Comparison of ENCODE assay signal across 16 cellular contexts in genomic region chr4:144666539-144667175, GRCh38. TPM values are rescaled to one million over a fixed set of nuclear protein-coding genes. Genes with fewer than 3 reads are reported as not detected.
DNase-seq lines count a peak whose midpoint lies in the region; ATAC-seq, FAIRE-seq and TF ChIP-seq lines count a peak whose summit lies in the region.
"Had no signal": no experiment of that assay in that cellular context is flagged by ENCODE, and none has a peak within 500 bp of the region (broad histone marks: within the 10 kb centered on the region; RNA-seq: fewer than 3 reads in every experiment).

No MANE protein-coding gene starts in this region.

- TF ChIP-seq CTCF in bronchial epithelial cell (IDR thresholded peaks at IDR 0.05; ENCODE audit: insufficient read depth, low read length, severe bottlenecking): no peak

- no peaks in the 10 kb centered on the region for H3K27me3 ChIP-seq in bronchial epithelial cell (ENCODE audit: control insufficient read depth, insufficient read depth, low read length)
- H3K27me3 ChIP-seq: neutrophil had no signal

- FAIRE-seq in bronchial epithelial cell (lab: Jason Lieb, UNC): no peak

- H3K4me3 ChIP-seq in bronchial epithelial cell (ENCODE audit: low read depth, low read length): no peak overlapping the region
- H3K4me3 ChIP-seq: lower lobe of right lung had no signal

- intact Hi-C loops in left colon (cut with DNase I, micrococcal nuclease): no loop called here

- in situ Hi-C loops in ACHN (cut with HindIII; ENCODE audit: low pct_ligation_motif_present, low pct_unique_long_range_greater_than_20kb, low sequenced_read_pairs): no loop called here

- peak; percentile 50 for ATAC-seq in left colon
- ATAC-seq in HG03521 (IDR thresholded peaks at IDR 0.05; ENCODE audit: unreplicated experiment): no peak
- ATAC-seq: lower lobe of right lung had no signal

- no peaks in the 10 kb centered on the region for H3K36me3 ChIP-seq in bronchial epithelial cell (ENCODE audit: control insufficient read depth, insufficient read depth, low read length)
- H3K36me3 ChIP-seq: lower lobe of right lung, neutrophil had no signal

- DNase-seq in ACHN (peak; percentile 18), HT1080 (ENCODE audit: low read depth) (peak; percentile 73), bronchial epithelial cell (ENCODE audit: low read depth) (peak; percentile 38), left colon (no peak), dedifferentiated amniotic fluid mesenchymal stem cell (ENCODE audit: extremely low spot score) (no peak)
- no peak for DNase-seq in stimulated activated naive CD4-positive, alpha-beta T cell treated with Interleukin-2 at 50 U/mL for 16 hours (lab: John Stamatoyannopoulos, UW)
- DNase-seq in stimulated activated CD4-positive, alpha-beta T cell treated with anti-CD3 and anti-CD28 coated beads, Interleukin-4, amount 100 ng/mL, for 24 hours: no peak
- DNase-seq: amniotic stem cell; effector CD4-positive, alpha-beta T cell; lower lobe of right lung; NCI-H2171 treated with DMSO at 0.1 percent for 48 hours; OCI-M1; stimulated activated CD4-positive, alpha-beta T cell treated with anti-CD3 and anti-CD28 coated beads, Interleukin-12 subunit alpha, Interleukin-12 subunit beta, amount 100 ng/mL, for 4 hours had no signal

RNA-seq across cellular contexts. Expression of gene HHIP, which starts 20.7 kb away (rescaled TPM):
- total RNA-seq in HT1080 (2014; rRNA removed; shearing (Covaris generic)): 36.9 and 48.8 TPM in 2 replicates
- polyA plus RNA-seq in HT1080 (2015; cell fraction: cytosol; rRNA removed): 62.8 and 90.6 TPM in 2 replicates
- polyA plus RNA-seq in HT1080 (2015; cell fraction: nucleus; rRNA removed): 232 and 251 TPM in 2 replicates
- not detected in 2 replicates for total RNA-seq in bronchial epithelial cell
- total RNA-seq in left colon: 1 to 10 TPM; 4.9 to 6.1 TPM
- total RNA-seq: T-helper 1 cell treated with Interleukin-12 subunit alpha and Interleukin-12 subunit beta and Interleukin-4 antibody, amounts not matched to agents 30 ng/mL and 1 ng/mL, for 36 hours had no signal

Comparison
In these comparisons a context has a peak if more than half of its experiments do, and no peak if none do; other contexts are left out.
1. DNase-seq: peak in ACHN (single experiment), HT1080 (single experiment) and bronchial epithelial cell (single experiment); none in left colon (0 of 2), dedifferentiated amniotic fluid mesenchymal stem cell (single experiment), stimulated activated naive CD4-positive, alpha-beta T cell treated with Interleukin-2 at 50 U/mL for 16 hours (single experiment) and stimulated activated CD4-positive, alpha-beta T cell treated with anti-CD3 and anti-CD28 coated beads, Interleukin-4, amount 100 ng/mL, for 24 hours (single experiment).